ENCODE assay signal across 9 cellular contexts in genomic region chr11:72238040-72238450, GRCh38. TPM values are rescaled to one million over a fixed set of nuclear protein-coding genes. Genes with fewer than 3 reads are reported as not detected.
DNase-seq lines count a peak whose midpoint lies in the region; ATAC-seq and TF ChIP-seq lines count a peak whose summit lies in the region.
"Had no signal": no experiment of that assay in that cellular context is flagged by ENCODE, and none has a peak within 500 bp of the region (broad histone marks: within the 10 kb centered on the region; RNA-seq: fewer than 3 reads in every experiment).

No MANE protein-coding gene starts in this region.

- in situ Hi-C loops in GM23248 (cut with MboI), result no loop called here

- no peak overlapping the region for H3K9ac ChIP-seq in GM23248

- no peaks in the 10 kb centered on the region for H4K20me1 ChIP-seq in GM23248 (ENCODE audit: insufficient read depth)

- no peaks in the 10 kb centered on the region for H3K9me2 ChIP-seq in GM23248 (ENCODE audit: insufficient read depth)

- H3K79me2 ChIP-seq in GM23248 (ENCODE audit: insufficient read depth), result no peaks in the 10 kb centered on the region; the same call in 1 of the 2 replicates

- H3K27ac Mint-ChIP-seq in activated naive CD4-positive, alpha-beta T cell treated with anti-CD3 and anti-CD28 coated beads for 36 hours, result no peak overlapping the region

- H3K4me1 Mint-ChIP-seq in activated naive CD4-positive, alpha-beta T cell treated with anti-CD3 and anti-CD28 coated beads for 36 hours (ENCODE audit: low read depth), result peaks cover 12% of the 10 kb centered on the region

- H3K9me3 Mint-ChIP-seq in activated naive CD4-positive, alpha-beta T cell treated with anti-CD3 and anti-CD28 coated beads for 36 hours, result no peaks in the 10 kb centered on the region

- H3K4me2 ChIP-seq in GM23248 (ENCODE audit: unreplicated experiment), result no peak overlapping the region

- CTCF ChIA-PET in activated naive CD4-positive, alpha-beta T cell treated with anti-CD3 and anti-CD28 coated beads for 36 hours (lab: Charles Lee), result interaction anchor here (0.5 to 1.8 kb wide), 10 partner anchors 10 to 206 kb away, joined by 3 to 9 read pairs (median 3); no protein-coding TSS in a partner anchor

- TF ChIP-seq CTCF in BE2C (IDR thresholded peaks at IDR 0.05; ENCODE audit: low read depth, low read length) (peak; percentile 94), heart right ventricle (IDR thresholded peaks at IDR 0.05) (peak; percentile 41 to 77 (median 67)), prostate gland (IDR thresholded peaks at IDR 0.05) (peak; percentile 35 to 55 (median 46))

- no peaks in the 10 kb centered on the region for H3K27me3 ChIP-seq in BE2C
- H3K27me3 ChIP-seq in GM23248 (replicated peaks; ENCODE audit: insufficient read depth), result peaks cover 14% of the 10 kb centered on the region
- peaks cover 0 to 47% (median 28%) of the 10 kb centered on the region in 7 donors for H3K27me3 ChIP-seq in heart right ventricle
- peaks cover 2% of the 10 kb centered on the region for H3K27me3 ChIP-seq in prostate gland (replicated peaks; ENCODE audit: insufficient read depth)

- peaks cover 36% of the 10 kb centered on the region for H3K27me3 Mint-ChIP-seq in activated naive CD4-positive, alpha-beta T cell treated with anti-CD3 and anti-CD28 coated beads for 36 hours (ENCODE audit: low read depth)

- H3K27ac ChIP-seq in GM23248 (no peak overlapping the region), heart right ventricle (no peak overlapping the region), prostate gland (peak overlapping the region in 1 of 2 donors; percentile 14)

- 50 to 75% methylated on average over 7 to 16 of the region's 16 CpGs for WGBS in GM23248 (ENCODE audit: low coverage in 1 of 2, low lambda C conversion rate in 2 of 2, missing lambda C conversion rate in 2 of 2), 2 experiments
- 29 to 54% methylated on average over 16 of the region's 16 CpGs for WGBS in heart right ventricle, 2 donors
- 30% methylated on average over 16 of the region's 16 CpGs for WGBS in prostate gland

- no peak overlapping the region for H3K4me3 Mint-ChIP-seq in activated naive CD4-positive, alpha-beta T cell treated with anti-CD3 and anti-CD28 coated beads for 36 hours

- intact Hi-C loops in activated naive CD4-positive, alpha-beta T cell treated with anti-CD3 and anti-CD28 coated beads for 36 hours (cut with micrococcal nuclease), result loop anchor here (2.0 kb wide), 1 partner anchor 13 kb away; the partner anchor contains the start of gene INPPL1
- intact Hi-C loops in heart right ventricle (cut with DNase I) (loop anchor here in 3 of 10 donors (5.0 to 10.0 kb wide), 3 partner anchors 177 to 223 kb away; partner anchors contain the start of gene CLPB (in 1 of the 3)), prostate gland (cut with DNase I) (loop anchor here (10.0 kb wide), 1 partner anchor 223 kb away; no protein-coding TSS in a partner anchor)

- H3F3A ChIP-seq in GM23248 (ENCODE audit: insufficient read depth), result peaks cover 40% of the 10 kb centered on the region

- H3K9me3 ChIP-seq in BE2C (no peaks in the 10 kb centered on the region), GM23248 (ENCODE audit: low read depth) (no peaks in the 10 kb centered on the region), heart right ventricle (no peaks in the 10 kb centered on the region), prostate gland (no peaks in the 10 kb centered on the region)

- ATAC-seq in heart right ventricle (peak; percentile 12 to 60 (median 34)), HG02763 (IDR thresholded peaks at IDR 0.05; ENCODE audit: unreplicated experiment) (no peak), GM18870 (IDR thresholded peaks at IDR 0.05; ENCODE audit: unreplicated experiment) (no peak)

- TF ChIP-seq POLR2A in prostate gland (IDR thresholded peaks at IDR 0.05), result no peak

- peaks cover 96% of the 10 kb centered on the region for H3K36me3 ChIP-seq in BE2C
- peaks cover 9% of the 10 kb centered on the region; the same call in 1 of the 2 replicates for H3K36me3 ChIP-seq in GM23248 (ENCODE audit: low read depth)
- peaks cover 0 to 56% (median 38%) of the 10 kb centered on the region in 9 donors for H3K36me3 ChIP-seq in heart right ventricle
- peaks cover 4 to 19% of the 10 kb centered on the region in 2 donors for H3K36me3 ChIP-seq in prostate gland

- H3K4me3 ChIP-seq in BE2C (ENCODE audit: low read depth, low read length) (peak overlapping the region; percentile 67), GM23248 (no peak overlapping the region), heart right ventricle (no peak overlapping the region), prostate gland (no peak overlapping the region)

- DNase-seq in BE2C, result peak; percentile 94
- peak; percentile 84 for DNase-seq in GM23248
- DNase-seq in NOMO-1 (lab: John Stamatoyannopoulos, UW; ENCODE audit: unreplicated experiment in 2 of 2), result peak; percentile 51 to 54
- peak; percentile 66 for DNase-seq in activated naive CD4-positive, alpha-beta T cell treated with anti-CD3 and anti-CD28 coated beads for 36 hours
- DNase-seq in heart right ventricle, result peak in 1 of 2 donors; percentile 33
- DNase-seq in prostate gland (ENCODE audit: low spot score), result no peak

- H3K4me1 ChIP-seq in BE2C (peaks cover 18% of the 10 kb centered on the region), GM23248 (ENCODE audit: insufficient read depth) (no peaks in the 10 kb centered on the region), heart right ventricle (peaks cover 10 to 58% (median 28%) of the 10 kb centered on the region in 9 donors), prostate gland (replicated peaks) (peaks cover 3% of the 10 kb centered on the region)

- H3K36me3 Mint-ChIP-seq in activated naive CD4-positive, alpha-beta T cell treated with anti-CD3 and anti-CD28 coated beads for 36 hours (ENCODE audit: low read depth), result peaks cover 5% of the 10 kb centered on the region

- no peak overlapping the region for H2AFZ ChIP-seq in GM23248

RNA-seq across cellular contexts. Expression of gene PHOX2A, which starts 5.9 kb away (rescaled TPM):
- polyA plus RNA-seq in BE2C (2012; ENCODE audit: insufficient read depth, insufficient read length, low read depth), result 419 TPM
- total RNA-seq in GM23248 (2014; rRNA removed; shearing (Covaris generic)), result not detected in 2 replicates
- polyA plus RNA-seq in GM23248 (2016; fragmentation: Nextera tagmentation; extraction: Ambion mirVana) (not detected in 2 replicates), heart right ventricle (not detected)
- not detected for total RNA-seq in activated naive CD4-positive, alpha-beta T cell treated with anti-CD3 and anti-CD28 coated beads for 36 hours
- total RNA-seq in heart right ventricle (not detected), prostate gland (under 1 TPM in 1 of 2 donors, not detected in 1; 0.40 TPM)
- total RNA-seq: mononuclear cell had no signal

RNA-seq across cellular contexts. Expression of gene INPPL1, which starts 13.5 kb away (rescaled TPM):
- polyA plus RNA-seq in BE2C (2012; ENCODE audit: insufficient read depth, insufficient read length, low read depth), result 271 TPM
- total RNA-seq in GM23248 (2014; rRNA removed; shearing (Covaris generic)), result 68.0 and 70.6 TPM in 2 replicates
- polyA plus RNA-seq in GM23248 (2016; fragmentation: Nextera tagmentation; extraction: Ambion mirVana) (24.9 and 28.4 TPM in 2 replicates), heart right ventricle (100 to 1,000 TPM in 1 of 2 donors, 10 to 100 TPM in 1; 50.1 to 141 TPM)
- 10 to 100 TPM; 67.1 to 74.0 TPM for total RNA-seq in activated naive CD4-positive, alpha-beta T cell treated with anti-CD3 and anti-CD28 coated beads for 36 hours
- total RNA-seq in heart right ventricle (100 to 1,000 TPM in 9 of 10 donors, 10 to 100 TPM in 1; 97.7 to 146 (median 107) TPM), prostate gland (100 to 1,000 TPM in 1 of 2 donors, 10 to 100 TPM in 1; 85.0 to 142 TPM)

RNA-seq across cellular contexts. Expression of gene FOLR2, which starts 21.5 kb away (rescaled TPM):
- not detected for polyA plus RNA-seq in BE2C (2012; ENCODE audit: insufficient read depth, insufficient read length, low read depth)
- total RNA-seq in GM23248 (2014; rRNA removed; shearing (Covaris generic)), result not detected in 2 replicates
- polyA plus RNA-seq in GM23248 (2016; fragmentation: Nextera tagmentation; extraction: Ambion mirVana) (not detected in 2 replicates), heart right ventricle (10 to 100 TPM in 1 of 2 donors, 1 to 10 TPM in 1; 6.8 to 10.8 TPM)
- total RNA-seq in activated naive CD4-positive, alpha-beta T cell treated with anti-CD3 and anti-CD28 coated beads for 36 hours, result not detected
- total RNA-seq in heart right ventricle (10 to 100 TPM in 7 of 10 donors, 1 to 10 TPM in 3; 7.5 to 84.4 (median 10.8) TPM), prostate gland (10 to 100 TPM in 1 of 2 donors, under 1 TPM in 1; 0.87 to 23.9 TPM)

RNA-seq across cellular contexts. Expression of gene FOLR1, which starts 46.1 kb away (rescaled TPM):
- polyA plus RNA-seq in BE2C (2012; ENCODE audit: insufficient read depth, insufficient read length, low read depth), result not detected
- total RNA-seq in GM23248 (2014; rRNA removed; shearing (Covaris generic)), result not detected in 2 replicates
- polyA plus RNA-seq in GM23248 (2016; fragmentation: Nextera tagmentation; extraction: Ambion mirVana) (0.24 TPM in 1 of 2 replicates, not detected in the other), heart right ventricle (under 1 TPM; 0.16 to 0.37 TPM)
- total RNA-seq in activated naive CD4-positive, alpha-beta T cell treated with anti-CD3 and anti-CD28 coated beads for 36 hours, result not detected
- total RNA-seq in heart right ventricle (1 to 10 TPM in 2 of 10 donors, under 1 TPM in 5, not detected in 3; 0.23 to 1.4 (median 0.59) TPM), prostate gland (1 to 10 TPM in 1 of 2 donors, not detected in 1; 8.9 TPM)
- total RNA-seq: mononuclear cell had no signal

Comparison
In these comparisons a context has a peak if more than half of its experiments do, and no peak if none do; other contexts are left out.
1. ATAC-seq: peak in heart right ventricle (8 of 8); none in HG02763 (single experiment) and GM18870 (single experiment).
2. Peak in every context shown above with its lines, with median percentiles within 50 percentile points of each other: CTCF ChIP-seq.